ENCODE assay signal across 12 cellular contexts in the genomic region with DNA sequence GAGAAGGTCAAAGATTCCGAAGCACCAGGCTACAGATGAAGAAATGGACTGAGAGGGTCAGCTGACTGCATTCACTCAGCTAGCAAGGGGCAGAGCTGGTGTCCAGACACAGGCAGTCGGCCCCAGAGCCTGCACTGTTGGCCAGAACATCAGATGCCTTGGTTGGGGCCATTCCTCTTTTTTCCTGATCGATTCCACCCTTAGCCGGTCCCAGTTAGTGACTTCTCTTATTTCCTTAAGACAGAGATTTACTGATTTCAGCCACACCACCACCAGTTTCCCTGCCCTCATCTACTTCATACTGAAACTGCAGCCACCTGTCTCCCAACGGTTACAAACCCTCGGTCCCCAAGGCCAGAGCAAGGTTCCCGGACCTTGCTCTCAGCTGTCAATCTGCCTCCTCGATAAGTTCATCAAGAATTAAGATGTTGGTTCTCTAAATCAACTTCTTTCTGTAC. TPM values are rescaled to one million over a fixed set of nuclear protein-coding genes. Genes with fewer than 3 reads are reported as not detected.
DNase-seq lines count a peak whose midpoint lies in the region; ATAC-seq and TF ChIP-seq lines count a peak whose summit lies in the region.
"Had no signal": no experiment of that assay in that cellular context is flagged by ENCODE, and none has a peak within 500 bp of the region (broad histone marks: within the 10 kb centered on the region; RNA-seq: fewer than 3 reads in every experiment).

No MANE protein-coding gene starts in this region.

- peak; percentile 30 for TF ChIP-seq POLR2A in GM19099 (IDR thresholded peaks at IDR 0.05; ENCODE audit: extremely low read depth, insufficient read length, low read depth)
- TF ChIP-seq POLR2A in breast epithelium (IDR thresholded peaks at IDR 0.05): no peak

- H3K27me3 ChIP-seq in CD8-positive, alpha-beta T cell (ENCODE audit: insufficient read depth, low read length): no peaks in the 10 kb centered on the region
- no peaks in the 10 kb centered on the region for H3K27me3 ChIP-seq in breast epithelium
- H3K27me3 ChIP-seq: colonic mucosa had no signal

- H3K27ac Mint-ChIP-seq in CD8-positive, alpha-beta T cell: peak overlapping the region; percentile 7
- peak overlapping the region; percentile 93 for H3K27ac Mint-ChIP-seq in T-helper 17 cell
- H3K27ac Mint-ChIP-seq: nephron had no signal

- CTCF ChIA-PET in CD8-positive, alpha-beta T cell (lab: Charles Lee): interaction anchor here (1.6 kb wide), 1 partner anchor 420 kb away, joined by 4 read pairs; no protein-coding TSS in a partner anchor

- intact Hi-C loops in CD8-positive, alpha-beta T cell (cut with DNase I, micrococcal nuclease): no loop called here
- intact Hi-C loops in breast epithelium (cut with DNase I; ENCODE audit: low total_unique reads): no loop called here

- no peak for ATAC-seq in CD8-positive, alpha-beta T cell
- ATAC-seq in HG02798 (IDR thresholded peaks at IDR 0.05; ENCODE audit: poor library complexity, unreplicated experiment): peak; percentile 50
- ATAC-seq in T-helper 17 cell: no peak

- peaks cover 55% of the 10 kb centered on the region for H3K4me1 Mint-ChIP-seq in CD8-positive, alpha-beta T cell (ENCODE audit: low read depth)
- H3K4me1 Mint-ChIP-seq in T-helper 17 cell: peaks cover 57% of the 10 kb centered on the region
- H3K4me1 Mint-ChIP-seq: nephron had no signal

- no peak for TF ChIP-seq CTCF in CD8-positive, alpha-beta T cell (IDR thresholded peaks at IDR 0.05)
- TF ChIP-seq CTCF in breast epithelium (IDR thresholded peaks at IDR 0.05): no peak

- no peaks in the 10 kb centered on the region for H3K9me3 ChIP-seq in CD8-positive, alpha-beta T cell (ENCODE audit: low read length)
- no peaks in the 10 kb centered on the region for H3K9me3 ChIP-seq in T-helper 17 cell (ENCODE audit: control insufficient read depth, low read length, poor library complexity, severe bottlenecking)
- peaks cover 0 to 5% of the 10 kb centered on the region in 2 donors for H3K9me3 ChIP-seq in breast epithelium
- H3K9me3 ChIP-seq: colonic mucosa had no signal

- H3K4me3 ChIP-seq in CD8-positive, alpha-beta T cell (ENCODE audit: low read depth, low read length): no peak overlapping the region
- H3K4me3 ChIP-seq in breast epithelium: no peak overlapping the region
- H3K4me3 ChIP-seq: colonic mucosa had no signal

- H3K4me3 Mint-ChIP-seq in CD8-positive, alpha-beta T cell: peak overlapping the region; percentile 16
- peak overlapping the region; percentile 79 for H3K4me3 Mint-ChIP-seq in T-helper 17 cell
- H3K4me3 Mint-ChIP-seq: nephron had no signal

- no peaks in the 10 kb centered on the region for H3K27me3 Mint-ChIP-seq in CD8-positive, alpha-beta T cell (ENCODE audit: low read depth)
- no peaks in the 10 kb centered on the region for H3K27me3 Mint-ChIP-seq in T-helper 17 cell

- no peak for DNase-seq in CD8-positive, alpha-beta T cell
- DNase-seq in T-helper 17 cell: no peak
- DNase-seq in breast epithelium (ENCODE audit: low spot score in 2 of 2): no peak
- no peak for DNase-seq in HuH-7 (ENCODE audit: low spot score)
- no peak for DNase-seq in NK-92 (lab: John Stamatoyannopoulos, UW; ENCODE audit: unreplicated experiment)
- no peak for DNase-seq in NCI-H226
- DNase-seq: activated T-cell treated with anti-CD3 and anti-CD28 coated beads, Interleukin-2, amount 50 U/mL, for 48 hours; C1 segment of cervical spinal cord; colonic mucosa had no signal

- peaks cover 6% of the 10 kb centered on the region for H3K9me3 Mint-ChIP-seq in CD8-positive, alpha-beta T cell

- no peaks in the 10 kb centered on the region for H3K4me1 ChIP-seq in CD8-positive, alpha-beta T cell (ENCODE audit: insufficient read depth, low read length)
- no peaks in the 10 kb centered on the region for H3K4me1 ChIP-seq in breast epithelium
- H3K4me1 ChIP-seq: colonic mucosa had no signal

- H3K36me3 Mint-ChIP-seq in CD8-positive, alpha-beta T cell: peaks cover 12% of the 10 kb centered on the region
- H3K36me3 Mint-ChIP-seq in T-helper 17 cell (ENCODE audit: low read depth): peaks cover 2% of the 10 kb centered on the region

- no peak overlapping the region for H3K27ac ChIP-seq in CD8-positive, alpha-beta T cell (ENCODE audit: low read depth, low read length)
- no peak overlapping the region for H3K27ac ChIP-seq in breast epithelium
- H3K27ac ChIP-seq: colonic mucosa had no signal

- POLR2A ChIA-PET in CD8-positive, alpha-beta T cell (lab: Charles Lee): no interaction called here

- no peaks in the 10 kb centered on the region for H3K36me3 ChIP-seq in CD8-positive, alpha-beta T cell (ENCODE audit: insufficient read depth, low read length)
- no peaks in the 10 kb centered on the region for H3K36me3 ChIP-seq in breast epithelium
- H3K36me3 ChIP-seq: colonic mucosa had no signal

RNA-seq across cellular contexts. Expression of a gene that starts 11.5 kb away (rescaled TPM):
- total RNA-seq in CD8-positive, alpha-beta T cell: 1 to 10 TPM; 5.4 to 6.6 TPM
- total RNA-seq in T-helper 17 cell: 10 to 100 TPM; 21.7 to 22.1 TPM
- 10 to 100 TPM; 22.0 to 31.4 (median 31.3) TPM for total RNA-seq in breast epithelium
